11 cellular contexts compared by ENCODE assay signal in genomic region chr4:112270643-112271484, GRCh38. TPM values are rescaled to one million over a fixed set of nuclear protein-coding genes. Genes with fewer than 3 reads are reported as not detected.
DNase-seq lines count a peak whose midpoint lies in the region; ATAC-seq and TF ChIP-seq lines count a peak whose summit lies in the region.
"Had no signal": no experiment of that assay in that cellular context is flagged by ENCODE, and none has a peak within 500 bp of the region (broad histone marks: within the 10 kb centered on the region; RNA-seq: fewer than 3 reads in every experiment).

No MANE protein-coding gene starts in this region.

- peak; percentile 76 for DNase-seq in EL
- DNase-seq in HT1080 (ENCODE audit: low read depth) = peak; percentile 85
- DNase-seq in adipocyte (ENCODE audit: low read depth) = peak; percentile 43
- no peak for DNase-seq in naive thymus-derived CD8-positive, alpha-beta T cell
- DNase-seq in prostate gland (ENCODE audit: low spot score) = no peak
- no peak for DNase-seq in vagina (ENCODE audit: extremely low spot score in 2 of 2)
- no peak for DNase-seq in NCI-H1436 (lab: John Stamatoyannopoulos, UW)
- DNase-seq: DMS79; effector CD4-positive, alpha-beta T cell; NCI-H1417 treated with DMSO at 0.1 percent for 48 hours had no signal

- H3K36me3 ChIP-seq in adipocyte (ENCODE audit: control insufficient read depth, insufficient read depth, low read length, severe bottlenecking) = peaks cover 16% of the 10 kb centered on the region
- no peaks in the 10 kb centered on the region for H3K36me3 ChIP-seq in prostate gland
- peaks cover 0 to 2% of the 10 kb centered on the region in 2 donors for H3K36me3 ChIP-seq in vagina

- TF ChIP-seq CTCF in prostate gland (IDR thresholded peaks at IDR 0.05) (no peak), vagina (IDR thresholded peaks at IDR 0.05) (no peak)

- peaks cover 0 to 22% (median 10%) of the 10 kb centered on the region in 3 donors for H3K36me3 Mint-ChIP-seq in naive thymus-derived CD8-positive, alpha-beta T cell

- H3K9me3 ChIP-seq in adipocyte (ENCODE audit: control insufficient read depth, low read length) (no peaks in the 10 kb centered on the region), prostate gland (no peaks in the 10 kb centered on the region), vagina (no peaks in the 10 kb centered on the region)

- POLR2A ChIA-PET in naive thymus-derived CD8-positive, alpha-beta T cell (lab: Charles Lee) = no interaction called here

- H3K27ac Mint-ChIP-seq in naive thymus-derived CD8-positive, alpha-beta T cell = peak overlapping the region in 6 of 10 donors; percentile 2 to 57 (median 34)

- H3K9me3 Mint-ChIP-seq in naive thymus-derived CD8-positive, alpha-beta T cell = no peaks in the 10 kb centered on the region

- no peak for TF ChIP-seq POLR2A in prostate gland (IDR thresholded peaks at IDR 0.05)
- TF ChIP-seq POLR2A in vagina (IDR thresholded peaks at IDR 0.05) = no peak

- H3K27ac ChIP-seq in prostate gland (no peak overlapping the region), vagina (no peak overlapping the region)

- peaks cover 0 to 9% (median 1%) of the 10 kb centered on the region in 4 donors for H3K4me1 Mint-ChIP-seq in naive thymus-derived CD8-positive, alpha-beta T cell

- H3K27me3 Mint-ChIP-seq in naive thymus-derived CD8-positive, alpha-beta T cell = no peaks in the 10 kb centered on the region

- H3K4me3 Mint-ChIP-seq in naive thymus-derived CD8-positive, alpha-beta T cell = no peak overlapping the region

- H3K4me3 ChIP-seq in adipocyte (ENCODE audit: low read length) (no peak overlapping the region), prostate gland (no peak overlapping the region), vagina (no peak overlapping the region)

- no peaks in the 10 kb centered on the region for H3K27me3 ChIP-seq in adipocyte (replicated peaks; ENCODE audit: control insufficient read depth, insufficient read depth, low read length)
- no peaks in the 10 kb centered on the region for H3K27me3 ChIP-seq in prostate gland (replicated peaks; ENCODE audit: insufficient read depth)
- no peaks in the 10 kb centered on the region for H3K27me3 ChIP-seq in vagina

- intact Hi-C loops in prostate gland (cut with DNase I) = no loop called here
- intact Hi-C loops in vagina (cut with DNase I) = no loop called here

- H3K4me1 ChIP-seq in adipocyte (ENCODE audit: control insufficient read depth, insufficient read depth, low read length) = peaks cover 14% of the 10 kb centered on the region
- H3K4me1 ChIP-seq in prostate gland (replicated peaks) = no peaks in the 10 kb centered on the region
- no peaks in the 10 kb centered on the region for H3K4me1 ChIP-seq in vagina

- ATAC-seq in naive thymus-derived CD8-positive, alpha-beta T cell = no peak
- no peak for ATAC-seq in GM21447 (IDR thresholded peaks at IDR 0.05; ENCODE audit: unreplicated experiment)

- 76% methylated on average over 8 of the region's 8 CpGs for WGBS in prostate gland

- no peak overlapping the region for H3K9ac ChIP-seq in adipocyte (ENCODE audit: low read length)

RNA-seq across cellular contexts. Expression of gene TIFA, which starts 14.8 kb away (rescaled TPM):
- 9.3 and 18.6 TPM in 2 replicates for total RNA-seq in HT1080 (2014; rRNA removed; shearing (Covaris generic))
- polyA plus RNA-seq in HT1080 (2015; cell fraction: cytosol; rRNA removed) = 12.7 and 14.3 TPM in 2 replicates
- 9.7 and 10.0 TPM in 2 replicates for polyA plus RNA-seq in HT1080 (2015; cell fraction: nucleus; rRNA removed)
- total RNA-seq in naive thymus-derived CD8-positive, alpha-beta T cell = 10 to 100 TPM; 11.4 to 12.6 TPM
- polyA plus RNA-seq in naive thymus-derived CD8-positive, alpha-beta T cell = 10 to 100 TPM in 2 of 3 donors, 1 to 10 TPM in 1; 9.7 to 15.8 (median 13.7) TPM
- total RNA-seq in prostate gland = 10 to 100 TPM in 1 of 2 donors, 1 to 10 TPM in 1; 2.3 to 16.3 TPM
- 5.9 TPM for total RNA-seq in vagina

RNA-seq across cellular contexts. Expression of gene ALPK1, which starts 26.3 kb away (rescaled TPM):
- 3.7 and 5.1 TPM in 2 replicates for total RNA-seq in HT1080 (2014; rRNA removed; shearing (Covaris generic))
- 3.2 TPM in 2 replicates for polyA plus RNA-seq in HT1080 (2015; cell fraction: cytosol; rRNA removed)
- 6.4 and 7.3 TPM in 2 replicates for polyA plus RNA-seq in HT1080 (2015; cell fraction: nucleus; rRNA removed)
- total RNA-seq in naive thymus-derived CD8-positive, alpha-beta T cell = 10 to 100 TPM; 11.3 to 12.6 TPM
- polyA plus RNA-seq in naive thymus-derived CD8-positive, alpha-beta T cell = 1 to 10 TPM; 2.3 to 4.9 (median 3.8) TPM
- total RNA-seq in prostate gland (10 to 100 TPM; 12.1 to 13.7 TPM), vagina (32.2 TPM)

RNA-seq across cellular contexts. Expression of gene AP1AR, which starts 39.3 kb away (rescaled TPM):
- 26.3 and 27.9 TPM in 2 replicates for total RNA-seq in HT1080 (2014; rRNA removed; shearing (Covaris generic))
- 39.3 and 45.2 TPM in 2 replicates for polyA plus RNA-seq in HT1080 (2015; cell fraction: cytosol; rRNA removed)
- polyA plus RNA-seq in HT1080 (2015; cell fraction: nucleus; rRNA removed) = 36.7 and 37.5 TPM in 2 replicates
- 10 to 100 TPM; 21.3 to 23.7 TPM for total RNA-seq in naive thymus-derived CD8-positive, alpha-beta T cell
- 10 to 100 TPM; 16.1 to 28.9 (median 16.8) TPM for polyA plus RNA-seq in naive thymus-derived CD8-positive, alpha-beta T cell
- total RNA-seq in prostate gland = 10 to 100 TPM; 15.3 to 24.3 TPM
- 28.2 TPM for total RNA-seq in vagina

Comparison
In these comparisons a context has a peak if more than half of its experiments do, and no peak if none do; other contexts are left out.
1. DNase-seq: peak in EL (single experiment), HT1080 (single experiment) and adipocyte (single experiment); none in naive thymus-derived CD8-positive, alpha-beta T cell (0 of 10), prostate gland (single experiment), vagina (0 of 2) and NCI-H1436 (single experiment).